22 cellular contexts compared by ENCODE assay signal in genomic region chr16:88932929-88933328, GRCh38. TPM values are rescaled to one million over a fixed set of nuclear protein-coding genes. Genes with fewer than 3 reads are reported as not detected.
DNase-seq lines count a peak whose midpoint lies in the region; ATAC-seq, FAIRE-seq and TF ChIP-seq lines count a peak whose summit lies in the region.
"Had no signal": no experiment of that assay in that cellular context is flagged by ENCODE, and none has a peak within 500 bp of the region (broad histone marks: within the 10 kb centered on the region; RNA-seq: fewer than 3 reads in every experiment).

No MANE protein-coding gene starts in this region.

- H3K4me1 Mint-ChIP-seq in CD8-positive, alpha-beta memory T cell, result peaks cover 0 to 4% (median 0%) of the 10 kb centered on the region in 3 donors
- H3K4me1 Mint-ChIP-seq: CD4-positive, alpha-beta memory T cell had no signal

- no TSS peak for BruUV-seq in K562 (replicated peaks; lab: Mats Ljungman, UMichigan)

- peaks cover 83% of the 10 kb centered on the region for H3K27me3 ChIP-seq in SK-N-SH (ENCODE audit: insufficient read depth)
- no peaks in the 10 kb centered on the region for H3K27me3 ChIP-seq in right cardiac atrium (ENCODE audit: control insufficient read depth, insufficient read depth)
- no peaks in the 10 kb centered on the region for H3K27me3 ChIP-seq in K562 (ENCODE audit: control insufficient read depth in 2 of 2, insufficient read depth in 2 of 2, low read length in 2 of 2)
- H3K27me3 ChIP-seq in CD8-positive, alpha-beta memory T cell (ENCODE audit: insufficient read depth, low read length, poor library complexity, severe bottlenecking), result peaks cover 19% of the 10 kb centered on the region

- TF ChIP-seq CTCF in SK-N-SH (IDR thresholded peaks at IDR 0.05) (no peak), K562 (IDR thresholded peaks at IDR 0.05 in 2 of 3, conservative IDR thresholded peaks at IDR 0.05 in 1 of 3; ENCODE audit: insufficient read depth in 2 of 3, low read depth in 1 of 3, low read length in 3 of 3) (no peak)

- WGBS in SK-N-SH (ENCODE audit: low lambda C conversion rate), result 16% methylated on average over 8 of the region's 17 CpGs
- 85% methylated on average over 17 of the region's 17 CpGs for WGBS in right cardiac atrium
- 89% methylated on average over 8 of the region's 17 CpGs for WGBS in K562 (ENCODE audit: insufficient coverage, low coverage, missing lambda C conversion rate)

- H3K4me3 ChIP-seq in SK-N-SH (ENCODE audit: low read depth in 2 of 2, low read length in 1 of 2) (no peak overlapping the region), right cardiac atrium (ENCODE audit: low read length) (no peak overlapping the region), K562 (no peak overlapping the region)
- no peak overlapping the region for H3K4me3 ChIP-seq in CD8-positive, alpha-beta memory T cell (ENCODE audit: low read length)
- H3K4me3 ChIP-seq: GM12878, GM23248 had no signal

- H3K9me2 ChIP-seq in SK-N-SH, result no peaks in the 10 kb centered on the region

- H3K27me3 Mint-ChIP-seq in CD8-positive, alpha-beta memory T cell, result peaks cover 12% of the 10 kb centered on the region in 2 donors
- H3K27me3 Mint-ChIP-seq: B cell had no signal

- H2AFZ ChIP-seq in SK-N-SH (ENCODE audit: low read depth) (no peak overlapping the region), K562 (ENCODE audit: low read depth, low read length) (no peak overlapping the region)
- H2AFZ ChIP-seq: GM23248 had no signal

- intact Hi-C loops in right cardiac atrium (cut with DNase I) (no loop called here), cardiac septum (cut with DNase I) (no loop called here), K562 (cut with micrococcal nuclease) (no loop called here)

- TF ChIP-seq RAD21 in SK-N-SH (IDR thresholded peaks at IDR 0.05; ENCODE audit: low read length) (no peak), K562 (CRISPR knock-in tag; conservative IDR thresholded peaks at IDR 0.05 in 1 of 2, IDR thresholded peaks at IDR 0.05 in 1 of 2) (no peak)

- H3K27ac ChIP-seq in SK-N-SH (ENCODE audit: low read depth in 2 of 2, low read length in 1 of 2) (no peak overlapping the region), right cardiac atrium (ENCODE audit: low read length) (no peak overlapping the region), K562 (ENCODE audit: extremely low read depth, low read depth, low read length) (no peak overlapping the region)
- no peak overlapping the region for H3K27ac ChIP-seq in CD8-positive, alpha-beta memory T cell (ENCODE audit: low read depth, low read length)
- H3K27ac ChIP-seq: 22Rv1, GM23248 had no signal

- POLR2A ChIA-PET in SK-N-SH (lab: Yijun Ruan, JAX), result no interaction called here
- POLR2A ChIA-PET in K562 (lab: Yijun Ruan, JAX), result no interaction called here
- POLR2A ChIA-PET in CD8-positive, alpha-beta memory T cell (lab: Charles Lee), result no interaction called here

- H3K9me3 Mint-ChIP-seq in CD8-positive, alpha-beta memory T cell, result no peaks in the 10 kb centered on the region
- H3K9me3 Mint-ChIP-seq: CD4-positive, alpha-beta memory T cell had no signal

- H3K36me3 Mint-ChIP-seq in CD8-positive, alpha-beta memory T cell, result no peaks in the 10 kb centered on the region
- H3K36me3 Mint-ChIP-seq: CD4-positive, alpha-beta memory T cell had no signal

- H4K20me1 ChIP-seq in SK-N-SH (ENCODE audit: insufficient read depth), result 0 out of 2 replicates have a peak, but pooled peaks cover 4% of the 10 kb centered on the region
- peaks cover 17% of the 10 kb centered on the region for H4K20me1 ChIP-seq in K562 (replicated peaks; ENCODE audit: control insufficient read depth, insufficient read depth, low read length)

- H3K4me2 ChIP-seq in SK-N-SH (no peak overlapping the region), K562 (ENCODE audit: insufficient read depth, low read length) (no peak overlapping the region)

- H3K4me1 ChIP-seq in SK-N-SH (ENCODE audit: control insufficient read depth in 1 of 2, insufficient read depth in 2 of 2, low read depth in 1 of 2, low read length in 1 of 2) (peaks cover 0 to 2% of the 10 kb centered on the region in 2 experiments; a peak in 1 of 4 replicates), right cardiac atrium (ENCODE audit: control insufficient read depth, insufficient read depth, low read length) (peaks cover under 1% of the 10 kb centered on the region), K562 (replicated peaks in 1 of 2; ENCODE audit: control insufficient read depth in 2 of 2, insufficient read depth in 2 of 2, low read length in 2 of 2) (peaks cover 0 to 56% of the 10 kb centered on the region in 2 experiments; a peak in 2 of 5 replicates)
- no peaks in the 10 kb centered on the region for H3K4me1 ChIP-seq in CD8-positive, alpha-beta memory T cell (ENCODE audit: insufficient read depth, low read length)
- H3K4me1 ChIP-seq: Caco-2 had no signal

- H3K4me3 Mint-ChIP-seq in CD8-positive, alpha-beta memory T cell, result no peak overlapping the region
- H3K4me3 Mint-ChIP-seq: B cell; CD4-positive, alpha-beta memory T cell had no signal

- H3K79me2 ChIP-seq in SK-N-SH (ENCODE audit: insufficient read depth) (no peaks in the 10 kb centered on the region), K562 (ENCODE audit: control insufficient read depth, insufficient read depth, low read length) (peaks cover 92% of the 10 kb centered on the region)

- H3K9ac ChIP-seq in SK-N-SH (no peak overlapping the region), K562 (ENCODE audit: insufficient read depth in 1 of 2, low read depth in 2 of 2, low read length in 2 of 2) (no peak overlapping the region)
- H3K9ac ChIP-seq: GM23248 had no signal

- H3K9me3 ChIP-seq in SK-N-SH (no peaks in the 10 kb centered on the region), right cardiac atrium (ENCODE audit: control insufficient read depth, low read length) (no peaks in the 10 kb centered on the region), K562 (replicated peaks; ENCODE audit: control insufficient read depth, insufficient read depth, low read depth, low read length) (no peaks in the 10 kb centered on the region)
- no peaks in the 10 kb centered on the region for H3K9me3 ChIP-seq in CD8-positive, alpha-beta memory T cell (ENCODE audit: low read length)

- no peaks in the 10 kb centered on the region for H3K9me1 ChIP-seq in K562 (ENCODE audit: control insufficient read depth, insufficient read depth, low read length)

- no peak for FAIRE-seq in K562 (lab: Jason Lieb, UNC)
- FAIRE-seq: A204.1, GM12878, GM19239, H1 had no signal

- H3K27ac Mint-ChIP-seq in CD8-positive, alpha-beta memory T cell, result no peak overlapping the region
- H3K27ac Mint-ChIP-seq: B cell; CD4-positive, alpha-beta memory T cell had no signal

- H3K36me3 ChIP-seq in SK-N-SH (replicated peaks in 1 of 2; ENCODE audit: control insufficient read depth in 1 of 2, insufficient read depth in 2 of 2, low read length in 1 of 2), result no peaks in the 10 kb centered on the region
- H3K36me3 ChIP-seq in K562 (ENCODE audit: control insufficient read depth, insufficient read depth, low read length), result peaks cover 75% of the 10 kb centered on the region; the same call in 2 of the 3 replicates
- no peaks in the 10 kb centered on the region for H3K36me3 ChIP-seq in CD8-positive, alpha-beta memory T cell (ENCODE audit: insufficient read depth, low read length)

- CTCF ChIA-PET in SK-N-SH (lab: Yijun Ruan, JAX) (interaction anchor here (0.6 to 1.5 kb wide), 3 partner anchors 8 to 234 kb away, joined by 3 to 5 read pairs (median 4); no protein-coding TSS in a partner anchor), K562 (lab: Yijun Ruan, JAX; ENCODE audit: low intra/inter-chr PET ratio) (no interaction called here)
- CTCF ChIA-PET in CD8-positive, alpha-beta memory T cell (lab: Charles Lee), result no interaction called here

- in situ Hi-C loops in K562 (cut with MboI), result no loop called here

- DNase-seq in SK-N-SH (no peak), right cardiac atrium (peak; percentile 55 to 75 (median 60)), cardiac septum (ENCODE audit: low spot score) (no peak), K562 (ENCODE audit: extremely low read depth in 1 of 4, low spot score in 3 of 4) (no peak)
- DNase-seq in CD8-positive, alpha-beta memory T cell, result no peak
- DNase-seq: C1 segment of cervical spinal cord; Caco-2; CD4-positive, alpha-beta memory T cell; DMS153; DND-41; GDM1; GM23248; H7; HCEC 1CT had no signal

- TF ChIP-seq POLR2A in K562 (conservative IDR thresholded peaks at IDR 0.05), result 0 out of 2 replicates have a peak, but pooled peaks have one; percentile 28

- peak; percentile 21; the same call in 2 of the 3 replicates for ATAC-seq in SK-N-SH treated with all-trans-retinoic acid at 6 μM for 48 hours
- ATAC-seq in right cardiac atrium, result peak in 1 of 2 donors; percentile 34
- ATAC-seq in K562, result no peak
- ATAC-seq: GM12878 had no signal

- no peaks in the 10 kb centered on the region for H3F3A ChIP-seq in SK-N-SH (replicated peaks; ENCODE audit: insufficient read depth)

- no peak for TF ChIP-seq EP300 in SK-N-SH (IDR thresholded peaks at IDR 0.05; ENCODE audit: borderline replicate concordance in 1 of 2, low read depth in 1 of 2, low read length in 1 of 2)
- TF ChIP-seq EP300 in K562 (IDR thresholded peaks at IDR 0.05; ENCODE audit: low read length), result no peak

TF ChIP-seq in K562, 482 proteins besides CTCF, POLR2A, EP300 and RAD21 (continues in another document):
- 0 out of 2 replicates have a peak, but pooled peaks have one; percentile 38 for TF ChIP-seq POLR2G (IDR thresholded peaks at IDR 0.05; ENCODE audit: low read depth, low read length)

RNA-seq across cellular contexts. Expression of gene CBFA2T3, which starts 44.1 kb away (rescaled TPM):
- not detected in 2 replicates for polyA plus RNA-seq in SK-N-SH (2012; rRNA removed)
- polyA plus RNA-seq in SK-N-SH (2012; cell fraction: cytosol; rRNA removed), result not detected in 2 replicates
- polyA plus RNA-seq in SK-N-SH (2012; cell fraction: nucleus; rRNA removed), result not detected in 2 replicates
- total RNA-seq in right cardiac atrium, result 1 to 10 TPM; 5.6 to 8.5 (median 6.9) TPM
- 7.3 TPM for polyA plus RNA-seq in right cardiac atrium
- total RNA-seq in cardiac septum, result 5.9 TPM
- total RNA-seq in K562 (2011; cell fraction: chromatin; rRNA removed; ENCODE audit: low replicate concordance), result 73.4 and 198 TPM in 2 replicates
- 67.4 and 69.3 TPM in 2 replicates for total RNA-seq in K562 (2011; cell fraction: nucleolus; rRNA removed)
- total RNA-seq in K562 (2011; cell fraction: nucleoplasm; rRNA removed), result 45.3 and 67.3 TPM in 2 replicates
- 13.5 and 20.8 TPM in 2 replicates for total RNA-seq in K562 (2014; rRNA removed)
- 3.9 and 5.9 TPM in 2 replicates for total RNA-seq in K562 (2014; rRNA removed; fragmentation: Illumina TruSeq; extraction: Trizol)
- 6.7 and 7.8 TPM in 2 replicates for total RNA-seq in K562 (2015; rRNA removed; fragmentation: Illumina TruSeq; extraction: Trizol)
- 114 and 145 TPM in 2 replicates for total RNA-seq in K562 (2021)
- 6.4 and 11.3 TPM in 2 replicates for polyA plus RNA-seq in K562 (2011; rRNA removed)
- polyA plus RNA-seq in K562 (2011; cell fraction: cytosol; rRNA removed), result 5.6 and 15.0 TPM in 2 replicates
- polyA plus RNA-seq in K562 (2011; cell fraction: nucleus; rRNA removed), result 67.2 and 126 TPM in 2 replicates
- 55.0 and 86.5 TPM in 2 replicates for polyA plus RNA-seq in K562 (2012)
- 24.2 and 46.3 TPM in 2 replicates for polyA plus RNA-seq in K562 (2014; fragmentation: Illumina TruSeq; extraction: Trizol)
- 1 to 10 TPM; 2.3 to 2.7 TPM for polyA plus RNA-seq in K562 (2014; fragmentation: Nextera tagmentation; extraction: Ambion mirVana)
- 34.3 and 35.3 TPM in 2 replicates for polyA plus RNA-seq in K562 (2014; rRNA removed)
- 9.5 and 9.7 TPM in 2 replicates for polyA minus RNA-seq in K562 (2011; rRNA and poly(A)+ RNA removed)
- 32.1 and 46.1 TPM in 2 replicates for polyA minus RNA-seq in K562 (2011; cell fraction: cytosol; rRNA and poly(A)+ RNA removed)
- polyA minus RNA-seq in K562 (2011; cell fraction: nucleus; rRNA and poly(A)+ RNA removed), result 21.1 and 34.5 TPM in 2 replicates
- under 1 TPM in 1 of 2 experiments, not detected in 1; 0.22 TPM for total RNA-seq in CD8-positive, alpha-beta memory T cell
- not detected for polyA plus RNA-seq in CD8-positive, alpha-beta memory T cell
- total RNA-seq: GM23248 had no signal
- polyA plus RNA-seq: AG04450, GM23248 had no signal

Comparison
In these comparisons a context has a peak if more than half of its experiments do, and no peak if none do; other contexts are left out.
1. DNase-seq: peak in right cardiac atrium (3 of 3); none in SK-N-SH (single experiment), cardiac septum (single experiment), K562 (0 of 4) and CD8-positive, alpha-beta memory T cell (0 of 5).